In genomic region chr15:45456212-45457106, GRCh38 we compare ENCODE assay signal across 9 cellular contexts.
DNase-seq lines count a peak whose midpoint lies in the region; ATAC-seq and TF ChIP-seq lines count a peak whose summit lies in the region.
"Had no signal": no experiment of that assay in that cellular context is flagged by ENCODE, and none has a peak within 500 bp of the region (broad histone marks: within the 10 kb centered on the region; RNA-seq: fewer than 3 reads in every experiment).

No MANE protein-coding gene starts in this region.

- H3K27me3 ChIP-seq in Peyer's patch: no peaks in the 10 kb centered on the region

- no peaks in the 10 kb centered on the region for H3K9me3 ChIP-seq in Peyer's patch

- H3K4me3 ChIP-seq in Peyer's patch (no peak overlapping the region), skeletal muscle cell (ENCODE audit: low read depth, low read length) (no peak overlapping the region)
- H3K4me3 ChIP-seq: SK-N-MC had no signal

- TF ChIP-seq CTCF in GM10266 (IDR thresholded peaks at IDR 0.05; ENCODE audit: control insufficient read depth, insufficient read depth, low read depth, missing control alignments): no peak
- no peak for TF ChIP-seq CTCF in Peyer's patch (IDR thresholded peaks at IDR 0.05)

- peak overlapping the region; percentile 1 to 70 (median 42) for H3K27ac ChIP-seq in Peyer's patch
- H3K27ac ChIP-seq: SK-N-MC had no signal

- H3K36me3 ChIP-seq in Peyer's patch: no peaks in the 10 kb centered on the region

- DNase-seq in GM10266 (ENCODE audit: extremely low spot score) (peak; percentile 44), Peyer's patch (peak in 2 of 3 donors; percentile 33 to 84), foreskin melanocyte (peak; percentile 99), skeletal muscle cell (ENCODE audit: low read depth) (peak; percentile 98), NCI-H1417 treated with DMSO at 0.1 percent for 48 hours (lab: John Stamatoyannopoulos, UW) (no peak), retina (no peak)
- peak; percentile 40 to 44 for DNase-seq in activated T-helper 1 cell treated with anti-CD3 and anti-CD28 coated beads, Interleukin-2, amount 50 U/mL, for 16 hours (ENCODE audit: low read depth in 1 of 2, low spot score in 1 of 2)

- H3K4me1 ChIP-seq in Peyer's patch: peaks cover 0 to 35% (median 10%) of the 10 kb centered on the region in 4 donors

- no peak for TF ChIP-seq POLR2A in Peyer's patch (IDR thresholded peaks at IDR 0.05)

- ATAC-seq in GM18520 (IDR thresholded peaks at IDR 0.05; ENCODE audit: unreplicated experiment): no peak

Comparison
In these comparisons a context has a peak if more than half of its experiments do, and no peak if none do; other contexts are left out.
1. DNase-seq: peak in GM10266 (single experiment), Peyer's patch (2 of 3), activated T-helper 1 cell treated with anti-CD3 and anti-CD28 coated beads, Interleukin-2, amount 50 U/mL, for 16 hours (2 of 2), foreskin melanocyte (single experiment) and skeletal muscle cell (single experiment); none in NCI-H1417 treated with DMSO at 0.1 percent for 48 hours (single experiment) and retina (single experiment).